29 cellular contexts compared by ENCODE assay signal in genomic region chr1:196734006-196734405, GRCh38. TPM values are rescaled to one million over a fixed set of nuclear protein-coding genes. Genes with fewer than 3 reads are reported as not detected.
"Had no signal": no experiment of that assay in that cellular context is flagged by ENCODE, and none has a peak within 500 bp of the region (broad histone marks: within the 10 kb centered on the region; RNA-seq: fewer than 3 reads in every experiment).

No MANE protein-coding gene starts in this region.

- ATAC-seq: effector memory CD8-positive, alpha-beta T cell; mucosa of descending colon; natural killer cell treated with Interleukin-12 subunit alpha and Interleukin-12 subunit beta and Interleukin-15 and Interleukin-18, amount 100 ng/mL, for 72 hours; stimulated activated effector memory CD8-positive, alpha-beta T cell treated with anti-CD3 and anti-CD28 coated beads, Interleukin-12 subunit alpha, Interleukin-12 subunit beta, amount 100 ng/mL, for 72 hours had no signal

- H3K4me3 Mint-ChIP-seq: effector memory CD8-positive, alpha-beta T cell; mesothelial cell of epicardium; naive B cell; natural killer cell treated with Interleukin-12 subunit alpha and Interleukin-12 subunit beta and Interleukin-15 and Interleukin-18, amount 100 ng/mL, for 72 hours; neural crest cell; stimulated activated effector memory CD8-positive, alpha-beta T cell treated with anti-CD3 and anti-CD28 coated beads, Interleukin-12 subunit alpha, Interleukin-12 subunit beta, amount 100 ng/mL, for 72 hours; type B pancreatic cell had no signal

- H3K9ac ChIP-seq: parathyroid adenoma had no signal

- H3K4me2 ChIP-seq: smooth muscle cell had no signal

- H3K79me2 ChIP-seq: parathyroid adenoma had no signal

- H3K4me3 ChIP-seq: coronary artery, esophagus squamous epithelium, mucosa of descending colon, right lobe of liver, smooth muscle cell, stomach, testis, tibial artery had no signal

- H3K27me3 Mint-ChIP-seq: effector memory CD8-positive, alpha-beta T cell; naive B cell; natural killer cell treated with Interleukin-12 subunit alpha and Interleukin-12 subunit beta and Interleukin-15 and Interleukin-18, amount 100 ng/mL, for 72 hours; type B pancreatic cell had no signal

- H2AFZ ChIP-seq: parathyroid adenoma had no signal

- H3K9me3 ChIP-seq: esophagus squamous epithelium, right lobe of liver, testis had no signal

- H3K4me1 Mint-ChIP-seq: naive B cell; stimulated activated effector memory CD8-positive, alpha-beta T cell treated with anti-CD3 and anti-CD28 coated beads, Interleukin-12 subunit alpha, Interleukin-12 subunit beta, amount 100 ng/mL, for 72 hours had no signal

- H3K36me3 ChIP-seq: neutrophil had no signal

- FAIRE-seq: endometrium, frontal cortex, keratinocyte had no signal

- DNase-seq: effector memory CD8-positive, alpha-beta T cell; erythroblast; esophagus squamous epithelium; head of caudate nucleus; mucosa of descending colon; naive B cell; stimulated activated CD4-positive, alpha-beta T cell treated with anti-CD3 and anti-CD28 coated beads, Interleukin-12 subunit alpha, Interleukin-12 subunit beta, amount 100 ng/mL, for 4 hours; stimulated activated CD4-positive, alpha-beta T cell treated with anti-CD3 and anti-CD28 coated beads, Interleukin-1b, Interleukin-23, amount 100 ng/mL, for 48 hours; stimulated activated CD4-positive, alpha-beta T cell treated with anti-CD3 and anti-CD28 coated beads, Interleukin-4, amount 100 ng/mL, for 24 hours; stimulated activated naive CD4-positive, alpha-beta T cell treated with Interleukin-2 at 50 U/mL for 16 hours; stomach; testis; tibial artery had no signal

- H3K27ac ChIP-seq: coronary artery, esophagus squamous epithelium, neutrophil, parathyroid adenoma, right lobe of liver, stomach, testis, tibial artery had no signal

- H3K9me3 Mint-ChIP-seq: effector memory CD8-positive, alpha-beta T cell had no signal

- H3K27ac Mint-ChIP-seq: effector memory CD8-positive, alpha-beta T cell; mesothelial cell of epicardium; naive B cell; natural killer cell treated with Interleukin-12 subunit alpha and Interleukin-12 subunit beta and Interleukin-15 and Interleukin-18, amount 100 ng/mL, for 72 hours; progenitor cell of endocrine pancreas; stimulated activated effector memory CD8-positive, alpha-beta T cell treated with anti-CD3 and anti-CD28 coated beads, Interleukin-12 subunit alpha, Interleukin-12 subunit beta, amount 100 ng/mL, for 72 hours; type B pancreatic cell had no signal

- H3K36me3 Mint-ChIP-seq: mesothelial cell of epicardium, naive B cell, type B pancreatic cell had no signal

- H3K27me3 ChIP-seq: esophagus squamous epithelium, neutrophil, right lobe of liver, stomach, testis, tibial artery had no signal

- H3K4me1 ChIP-seq: esophagus squamous epithelium, parathyroid adenoma, stomach, testis, tibial artery had no signal

RNA-seq across cellular contexts. Expression of gene CFHR3, which starts 40.6 kb away (rescaled TPM):
- total RNA-seq: dermis microvascular lymphatic vessel endothelial cell; frontal cortex; lung microvascular endothelial cell; mucosa of descending colon; natural killer cell treated with Interleukin-12 subunit alpha and Interleukin-12 subunit beta and Interleukin-15 and Interleukin-18, amount 100 ng/mL, for 72 hours had no signal
- polyA plus RNA-seq: keratinocyte, smooth muscle cell, stomach had no signal
